In the genomic region with DNA sequence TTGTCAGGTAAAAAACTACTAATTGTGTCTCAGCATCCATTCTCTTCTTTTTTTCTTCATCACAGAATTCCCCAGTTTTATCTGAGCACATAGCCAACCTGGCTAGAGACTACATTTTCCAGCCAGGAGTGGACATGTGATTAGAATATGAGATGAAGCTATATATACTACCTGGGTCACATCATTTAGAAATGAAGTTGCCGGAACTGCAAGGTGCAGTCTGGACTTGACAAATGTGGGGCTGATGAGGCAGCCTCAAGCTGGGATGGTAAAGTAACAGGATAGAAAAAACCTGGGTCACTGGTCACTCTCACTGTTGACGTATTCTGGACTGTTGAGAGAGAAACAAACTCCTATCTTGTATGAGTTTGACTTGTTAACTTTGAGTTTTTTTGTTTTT, we compare ENCODE assay signal across 25 cellular contexts.
DNase-seq lines count a peak whose midpoint lies in the region; ATAC-seq and TF ChIP-seq lines count a peak whose summit lies in the region.
"Had no signal": no experiment of that assay in that cellular context is flagged by ENCODE, and none has a peak within 500 bp of the region (broad histone marks: within the 10 kb centered on the region; RNA-seq: fewer than 3 reads in every experiment).

No MANE protein-coding gene starts in this region.

- H3K9me3 ChIP-seq in psoas muscle (peaks cover 7% of the 10 kb centered on the region), skeletal muscle tissue (ENCODE audit: control insufficient read depth in 3 of 3, low read length in 3 of 3) (no peaks in the 10 kb centered on the region), tibial nerve (no peaks in the 10 kb centered on the region)
- H3K9me3 ChIP-seq: BE2C had no signal

- TF ChIP-seq CTCF in glutamatergic neuron (IDR thresholded peaks at IDR 0.05; ENCODE audit: partially characterized antibody, unreplicated experiment): no peak
- no peak for TF ChIP-seq CTCF in nephron (IDR thresholded peaks at IDR 0.05; ENCODE audit: unreplicated experiment in 3 of 3)
- no peak for TF ChIP-seq CTCF in psoas muscle (IDR thresholded peaks at IDR 0.05)
- TF ChIP-seq CTCF in tibial nerve (IDR thresholded peaks at IDR 0.05): no peak

- no peak for TF ChIP-seq EP300 in tibial nerve (IDR thresholded peaks at IDR 0.05)

- no peak overlapping the region for H3K9ac ChIP-seq in skeletal muscle tissue (ENCODE audit: low read depth in 1 of 3, low read length in 3 of 3)
- H3K9ac ChIP-seq: BLaER1 had no signal

- H3K4me3 Mint-ChIP-seq in glutamatergic neuron (ENCODE audit: unreplicated experiment): no peak overlapping the region
- no peak overlapping the region for H3K4me3 Mint-ChIP-seq in nephron
- H3K4me3 Mint-ChIP-seq: CD14-positive monocyte; CD4-positive, alpha-beta memory T cell; CD4-positive, CD25-positive, alpha-beta regulatory T cell; CD8-positive, alpha-beta memory T cell had no signal

- DNase-seq in glutamatergic neuron: no peak
- DNase-seq in psoas muscle: no peak
- DNase-seq in tibial nerve (ENCODE audit: low spot score in 2 of 2): no peak
- DNase-seq: 8988T; ACHN; BE2C; C1 segment of cervical spinal cord; CD4-positive, alpha-beta memory T cell; CD4-positive, CD25-positive, alpha-beta regulatory T cell; CD8-positive, alpha-beta memory T cell; COR-L47; DMS 273 treated with DMSO at 0.1 percent for 48 hours; DMS153; DMS53; DMS79; DND-41; EL; GDM1 had no signal

- H3K9me3 Mint-ChIP-seq in glutamatergic neuron (ENCODE audit: unreplicated experiment) (peaks cover 2% of the 10 kb centered on the region), nephron (no peaks in the 10 kb centered on the region)

- H3K4me1 ChIP-seq in psoas muscle (peaks cover 29% of the 10 kb centered on the region), skeletal muscle tissue (ENCODE audit: control insufficient read depth in 3 of 3, insufficient read depth in 3 of 3, low read length in 3 of 3) (peaks cover 19 to 41% (median 34%) of the 10 kb centered on the region in 3 donors), tibial nerve (no peaks in the 10 kb centered on the region)
- H3K4me1 ChIP-seq: BE2C had no signal

- intact Hi-C loops in psoas muscle (cut with DNase I): loop anchor here (2.0 to 5.0 kb wide), 4 partner anchors 38 to 123 kb away; a partner anchor contains a TSS

- TF ChIP-seq POLR2A in tibial nerve (IDR thresholded peaks at IDR 0.05): no peak

- no peaks in the 10 kb centered on the region for H3K36me3 ChIP-seq in psoas muscle (ENCODE audit: insufficient read depth in 1 of 2, low read depth in 1 of 2)
- H3K36me3 ChIP-seq in skeletal muscle tissue (ENCODE audit: control insufficient read depth in 3 of 3, insufficient read depth in 3 of 3, low read length in 3 of 3): no peaks in the 10 kb centered on the region
- H3K36me3 ChIP-seq in tibial nerve: no peaks in the 10 kb centered on the region
- H3K36me3 ChIP-seq: BE2C, BLaER1 had no signal

- ATAC-seq in psoas muscle (peak; percentile 82 to 85 (median 82)), HG03571 (IDR thresholded peaks at IDR 0.05; ENCODE audit: unreplicated experiment) (no peak), HG02763 (IDR thresholded peaks at IDR 0.05; ENCODE audit: unreplicated experiment) (no peak)
- ATAC-seq: GM12878 had no signal

- H3K27ac ChIP-seq in psoas muscle (peak overlapping the region; percentile 90), skeletal muscle tissue (ENCODE audit: low read depth, low read length) (peak overlapping the region; percentile 81), tibial nerve (no peak overlapping the region)
- H3K27ac ChIP-seq: BLaER1 had no signal

- H3K4me3 ChIP-seq in psoas muscle: no peak overlapping the region
- no peak overlapping the region for H3K4me3 ChIP-seq in skeletal muscle tissue (ENCODE audit: low read length in 3 of 3)
- H3K4me3 ChIP-seq in tibial nerve: no peak overlapping the region
- H3K4me3 ChIP-seq: BLaER1, GM12878 had no signal

- WGBS in psoas muscle, 3 donors: 46 to 56% (median 49%) methylated on average over 2 of the region's 2 CpGs
- WGBS in tibial nerve, 2 donors: 93 to 94% methylated on average over 2 of the region's 2 CpGs

- H3K4me1 Mint-ChIP-seq in glutamatergic neuron (ENCODE audit: low read depth, unreplicated experiment) (peaks cover 21% of the 10 kb centered on the region), nephron (peaks cover 20% of the 10 kb centered on the region)
- H3K4me1 Mint-ChIP-seq: CD14-positive monocyte; CD4-positive, alpha-beta memory T cell; CD4-positive, CD25-positive, alpha-beta regulatory T cell; CD8-positive, alpha-beta memory T cell had no signal

- no peaks in the 10 kb centered on the region for H3K36me3 Mint-ChIP-seq in glutamatergic neuron (ENCODE audit: unreplicated experiment)
- no peaks in the 10 kb centered on the region for H3K36me3 Mint-ChIP-seq in nephron (ENCODE audit: low read depth)
- H3K36me3 Mint-ChIP-seq: CD14-positive monocyte; CD4-positive, alpha-beta memory T cell; CD4-positive, CD25-positive, alpha-beta regulatory T cell; CD8-positive, alpha-beta memory T cell had no signal

- peaks cover 2% of the 10 kb centered on the region for H3K27me3 Mint-ChIP-seq in glutamatergic neuron (ENCODE audit: unreplicated experiment)
- H3K27me3 Mint-ChIP-seq in nephron (ENCODE audit: low read depth): peaks cover 45% of the 10 kb centered on the region
- H3K27me3 Mint-ChIP-seq: CD4-positive, alpha-beta memory T cell; CD4-positive, CD25-positive, alpha-beta regulatory T cell had no signal

- H3K27ac Mint-ChIP-seq in glutamatergic neuron (ENCODE audit: unreplicated experiment) (peak overlapping the region; percentile 4), nephron (peak overlapping the region; percentile 4 to 20 (median 12))
- H3K27ac Mint-ChIP-seq: CD14-positive monocyte; CD4-positive, alpha-beta memory T cell; CD4-positive, CD25-positive, alpha-beta regulatory T cell; CD8-positive, alpha-beta memory T cell had no signal

- H3K27me3 ChIP-seq in psoas muscle (ENCODE audit: insufficient read depth in 3 of 3, low read length in 2 of 3) (no peaks in the 10 kb centered on the region), skeletal muscle tissue (ENCODE audit: control insufficient read depth in 3 of 3, insufficient read depth in 3 of 3, low read length in 3 of 3) (no peaks in the 10 kb centered on the region), tibial nerve (no peaks in the 10 kb centered on the region)
- H3K27me3 ChIP-seq: BE2C, BLaER1 had no signal

Comparison
In these comparisons a context has a peak if more than half of its experiments do, and no peak if none do; other contexts are left out.
1. ATAC-seq: peak in psoas muscle (4 of 4); none in HG03571 (single experiment) and HG02763 (single experiment).
2. H3K27ac ChIP-seq: peak in psoas muscle (single experiment) and skeletal muscle tissue (single experiment); none in tibial nerve (0 of 4).